ENCODE assay signal across 1 cellular context in the genomic region with DNA sequence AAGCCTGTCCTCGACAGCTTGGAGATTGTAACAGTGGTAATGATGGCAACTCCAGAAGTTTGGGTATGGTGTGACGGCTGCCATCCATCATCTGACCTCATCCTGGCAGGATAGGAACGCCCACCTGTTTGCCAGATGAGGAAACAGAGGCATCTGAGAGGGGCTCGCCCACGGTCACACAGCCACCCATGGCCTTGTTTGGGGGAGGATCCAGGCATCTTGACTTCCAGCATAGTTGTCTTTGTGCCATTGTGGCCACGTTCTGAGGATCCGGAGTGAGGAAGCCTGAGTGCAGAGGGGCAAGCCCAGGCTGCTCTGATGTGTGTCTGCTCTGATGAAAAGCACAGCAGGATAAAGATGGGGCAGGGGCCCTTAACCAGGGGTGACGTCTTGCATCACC.
TF ChIP-seq lines count a peak whose summit lies in the region.

No MANE protein-coding gene starts in this region.

TF ChIP-seq in H1, 55 proteins besides CTCF, POLR2A, EP300 and RAD21:
- no peak for TF ChIP-seq TAF7 (optimal IDR thresholded peaks at IDR 0.05; ENCODE audit: borderline replicate concordance, low read depth, low read length)
- TF ChIP-seq ZNF274 (IDR thresholded peaks at IDR 0.05; ENCODE audit: borderline replicate concordance, extremely low read depth, low read length), result no peak
- no peak for TF ChIP-seq BCL11A (IDR thresholded peaks at IDR 0.05; ENCODE audit: low read depth in 2 of 2, low read length in 2 of 2)
- TF ChIP-seq EZH2 (IDR thresholded peaks at IDR 0.05; ENCODE audit: low read depth, low read length, severe bottlenecking), result no peak
- TF ChIP-seq CEBPB (IDR thresholded peaks at IDR 0.05; ENCODE audit: low read depth, low read length), result 0 out of 2 replicates have a peak, but pooled peaks have one; percentile 10
- TF ChIP-seq HDAC2 (IDR thresholded peaks at IDR 0.05; ENCODE audit: borderline replicate concordance in 1 of 2, low read depth in 2 of 2, low read length in 2 of 2), result no peak
- no peak for TF ChIP-seq NRF1 (IDR thresholded peaks at IDR 0.05; ENCODE audit: low read depth, low read length)
TF ChIP-seq in H1: peak in this region for 1.
